In genomic region chr14:56215180-56215579, GRCh38 we compare ENCODE assay signal across 23 cellular contexts.
"Had no signal": no experiment of that assay in that cellular context is flagged by ENCODE, and none has a peak within 500 bp of the region (broad histone marks: within the 10 kb centered on the region; RNA-seq: fewer than 3 reads in every experiment).

No MANE protein-coding gene starts in this region.

- H3K9me3 ChIP-seq: MG63 had no signal

- H3K27me3 Mint-ChIP-seq: IgD-negative memory B cell had no signal

- H3K27ac Mint-ChIP-seq: IgD-negative memory B cell had no signal

- ATAC-seq: SK-N-SH treated with all-trans-retinoic acid at 6 μM for 48 hours had no signal

- H3K4me3 Mint-ChIP-seq: IgD-negative memory B cell had no signal

- H3K27me3 ChIP-seq: MG63 had no signal

- H3K36me3 ChIP-seq: MG63 had no signal

- DNase-seq: KBM-7, MG63, NCI-H1092, NCI-H1105 treated with DMSO at 0.1 percent for 48 hours, NCI-H1417 treated with DMSO at 0.1 percent for 48 hours, NCI-H146, NCI-H1694 treated with DMSO at 0.1 percent for 48 hours, NCI-H1930, NCI-H2081, NCI-H2107, NCI-H2171, NCI-H226, NCI-H446, NCI-H510A, NCI-H524 treated with DMSO at 0.1 percent for 48 hours, NCI-H69, NCI-H774, Right ventricle myocardium superior, RPMI8226, SIG-M5, T-helper 1 cell had no signal

- H3K4me3 ChIP-seq: MG63 had no signal

- H3K9me3 Mint-ChIP-seq: IgD-negative memory B cell had no signal
